ENCODE assay signal across 30 cellular contexts in genomic region chr13:25869941-25870340, GRCh38.
"Had no signal": no experiment of that assay in that cellular context is flagged by ENCODE, and none has a peak within 500 bp of the region (broad histone marks: within the 10 kb centered on the region; RNA-seq: fewer than 3 reads in every experiment).

No MANE protein-coding gene starts in this region.

- H3K4me3 ChIP-seq: PC-9 had no signal

- H3K27ac Mint-ChIP-seq: activated CD8-positive, alpha-beta T cell treated with anti-CD3 and anti-CD28 coated beads for 36 hours; activated naive CD8-positive, alpha-beta T cell treated with anti-CD3 and anti-CD28 coated beads for 36 hours; activated T-cell treated with anti-CD3 and anti-CD28 coated beads, Interleukin-2, amount 50 U/mL, for 72 hours; activated T-helper 17 cell treated with anti-CD3 and anti-CD28 coated beads, Interleukin-2, amount 50 U/mL, for 72 hours had no signal

- H3K4me3 Mint-ChIP-seq: activated CD8-positive, alpha-beta T cell treated with anti-CD3 and anti-CD28 coated beads for 36 hours; activated naive CD8-positive, alpha-beta T cell treated with anti-CD3 and anti-CD28 coated beads for 36 hours; activated T-cell treated with anti-CD3 and anti-CD28 coated beads, Interleukin-2, amount 50 U/mL, for 72 hours; activated T-helper 17 cell treated with anti-CD3 and anti-CD28 coated beads, Interleukin-2, amount 50 U/mL, for 72 hours had no signal

- H3K27me3 Mint-ChIP-seq: activated naive CD8-positive, alpha-beta T cell treated with anti-CD3 and anti-CD28 coated beads for 36 hours; activated T-helper 17 cell treated with anti-CD3 and anti-CD28 coated beads, Interleukin-2, amount 50 U/mL, for 72 hours had no signal

- H3K9me3 Mint-ChIP-seq: activated CD8-positive, alpha-beta T cell treated with anti-CD3 and anti-CD28 coated beads for 36 hours had no signal

- H3K36me3 ChIP-seq: brain microvascular endothelial cell, WERI-Rb-1 had no signal

- H3K27ac ChIP-seq: brain microvascular endothelial cell, PC-9, RWPE1, WERI-Rb-1 had no signal

- ATAC-seq: activated CD8-positive, alpha-beta T cell treated with anti-CD3 and anti-CD28 coated beads for 36 hours; activated T-cell treated with anti-CD3 and anti-CD28 coated beads, Interleukin-2, amount 50 U/mL, for 72 hours; activated T-helper 17 cell treated with anti-CD3 and anti-CD28 coated beads, Interleukin-2, amount 50 U/mL, for 72 hours had no signal

- H3K27me3 ChIP-seq: brain microvascular endothelial cell had no signal

- DNase-seq: activated CD4-positive, alpha-beta T cell treated with anti-CD3 and anti-CD28 coated beads for 1 hour; activated CD4-positive, alpha-beta T cell treated with anti-CD3 and anti-CD28 coated beads for 48 hours; activated CD4-positive, CD25-positive, alpha-beta regulatory T cell; activated CD8-positive, alpha-beta T cell treated with anti-CD3 and anti-CD28 coated beads for 36 hours; activated effector memory CD4-positive, alpha-beta T cell treated with anti-CD3 and anti-CD28 coated beads, Interleukin-2, amount 50 U/mL, for 16 hours; activated naive CD4-positive, alpha-beta T cell; activated naive CD4-positive, alpha-beta T cell treated with anti-CD3 and anti-CD28 coated beads, Interleukin-2, amount 50 U/mL, for 16 hours; activated naive CD8-positive, alpha-beta T cell treated with anti-CD3 and anti-CD28 coated beads for 36 hours; activated T-cell treated with anti-CD3 and anti-CD28 coated beads, Interleukin-2, amount 50 U/mL, for 1 hour; activated T-cell treated with anti-CD3 and anti-CD28 coated beads, Interleukin-2, amount 50 U/mL, for 72 hours; amniotic stem cell; aorta; brain microvascular endothelial cell; central memory CD4-positive, alpha-beta T cell; NCI-H1092 treated with DMSO at 0.1 percent for 48 hours; NCI-H1417; NCI-H146; NCI-H2029; NCI-H345; NCI-H526; NCI-H748 treated with DMSO at 0.1 percent for 48 hours; NK-92 treated with Interleukin-12 subunit alpha and Interleukin-12 subunit beta, amount 100 ng/mL, for 24 hours; PC-9; Right ventricle myocardium superior; SW 1271; T-helper 1 cell; T1000; WERI-Rb-1 had no signal
